Comparison of ENCODE assay signal across 10 cellular contexts in genomic region chr10:96743988-96744585, GRCh38. TPM values are rescaled to one million over a fixed set of nuclear protein-coding genes. Genes with fewer than 3 reads are reported as not detected.
A peak's percentile ranks its signal among the peaks of the same experiment; 100 is the strongest.
DNase-seq lines count a peak whose midpoint lies in the region; ATAC-seq and TF ChIP-seq lines count a peak whose summit lies in the region.
"Had no signal": no experiment of that assay in that cellular context is flagged by ENCODE, and none has a peak within 500 bp of the region (broad histone marks: within the 10 kb centered on the region; RNA-seq: fewer than 3 reads in every experiment).

No MANE protein-coding gene starts in this region.

- H3K4me1 ChIP-seq in HEK293 (ENCODE audit: control insufficient read depth, insufficient read depth, low read length) (no peaks in the 10 kb centered on the region), right lobe of liver (no peaks in the 10 kb centered on the region), colonic mucosa (peaks cover 6% of the 10 kb centered on the region)

- POLR2A ChIA-PET in HEK293 (lab: Yijun Ruan, JAX) = interaction anchor here (1.0 kb wide), 1 partner anchor 103 kb away, joined by 3 read pairs; no protein-coding TSS in a partner anchor
- POLR2A ChIA-PET in activated B cell treated with CpG ODN at 0.5 μM for 24 hours (lab: Charles Lee) = interaction anchor here (0.6 to 1.6 kb wide), 6 partner anchors 14 to 103 kb away, joined by 4 to 14 read pairs (median 8); no protein-coding TSS in a partner anchor

- CTCF ChIA-PET in HEK293 (lab: Yijun Ruan, JAX) (interaction anchor here (0.5 to 2.2 kb wide), 9 partner anchors 16 to 329 kb away, joined by 3 to 12 read pairs (median 3); no protein-coding TSS in a partner anchor), activated B cell treated with CpG ODN at 0.5 μM for 24 hours (lab: Charles Lee) (interaction anchor here (0.6 to 4.6 kb wide), 9 partner anchors 19 to 200 kb away, joined by 3 to 70 read pairs (median 5); no protein-coding TSS in a partner anchor)

- H3K4me1 Mint-ChIP-seq in activated B cell treated with CpG ODN at 0.5 μM for 24 hours = peaks cover 73% of the 10 kb centered on the region

- H3K4me3 ChIP-seq in HEK293 (ENCODE audit: low read depth, low read length) (no peak overlapping the region), right lobe of liver (no peak overlapping the region), colonic mucosa (no peak overlapping the region)

- WGBS in right lobe of liver (ENCODE audit: insufficient coverage, low coverage, low lambda C conversion rate, missing lambda C conversion rate) = 38% methylated on average over 7 of the region's 7 CpGs

- H3K27ac Mint-ChIP-seq in activated B cell treated with CpG ODN at 0.5 μM for 24 hours = peak overlapping the region; percentile 77

- DNase-seq in CD1c-positive myeloid dendritic cell (ENCODE audit: extremely low spot score) (peak; percentile 51), activated B cell treated with CpG ODN at 0.5 μM for 24 hours (no peak), right lobe of liver (no peak), SW 1271 (lab: John Stamatoyannopoulos, UW) (no peak), colonic mucosa (no peak), GOT3 (lab: John Stamatoyannopoulos, UW) (no peak)
- DNase-seq: mammary epithelial cell, NCI-H226 had no signal

- H3K9ac ChIP-seq in colonic mucosa (ENCODE audit: low read depth in 2 of 2, low read length in 2 of 2) = no peak overlapping the region

- no peak overlapping the region for H3K4me3 Mint-ChIP-seq in activated B cell treated with CpG ODN at 0.5 μM for 24 hours

- no peaks in the 10 kb centered on the region for H3K36me3 Mint-ChIP-seq in activated B cell treated with CpG ODN at 0.5 μM for 24 hours (ENCODE audit: low read depth)

- TF ChIP-seq CTCF in HEK293 (tag by site-specific recombination; IDR thresholded peaks at IDR 0.05) = no peak
- no peak for TF ChIP-seq CTCF in activated B cell treated with CpG ODN at 0.5 μM for 24 hours (IDR thresholded peaks at IDR 0.05)
- TF ChIP-seq CTCF in right lobe of liver (IDR thresholded peaks at IDR 0.05) = peak; percentile 35 to 40 (median 38)
- no peak for TF ChIP-seq CTCF in colonic mucosa (IDR thresholded peaks at IDR 0.05)

- ATAC-seq in activated B cell treated with CpG ODN at 0.5 μM for 24 hours (ENCODE audit: low read depth) (no peak), right lobe of liver (peak; percentile 56 to 65 (median 61)), HG03139 (IDR thresholded peaks at IDR 0.05; ENCODE audit: unreplicated experiment) (no peak)

- H3K9me3 Mint-ChIP-seq in activated B cell treated with CpG ODN at 0.5 μM for 24 hours = no peaks in the 10 kb centered on the region

- no peak for TF ChIP-seq POLR2A in right lobe of liver (IDR thresholded peaks at IDR 0.05)

- H3K9me3 ChIP-seq in HEK293 (ENCODE audit: control insufficient read depth, insufficient read depth, low read depth, low read length) (no peaks in the 10 kb centered on the region), right lobe of liver (no peaks in the 10 kb centered on the region), colonic mucosa (no peaks in the 10 kb centered on the region)

- no peaks in the 10 kb centered on the region for H3K27me3 Mint-ChIP-seq in activated B cell treated with CpG ODN at 0.5 μM for 24 hours

- H3K36me3 ChIP-seq in HEK293 (ENCODE audit: control insufficient read depth in 2 of 2, insufficient read depth in 1 of 2, low read length in 2 of 2) (no peaks in the 10 kb centered on the region), right lobe of liver (no peaks in the 10 kb centered on the region), colonic mucosa (no peaks in the 10 kb centered on the region)

- H3K27ac ChIP-seq in HEK293 (ENCODE audit: extremely low read depth, low read depth, low read length) = no peak overlapping the region
- no peak overlapping the region for H3K27ac ChIP-seq in right lobe of liver
- no peak overlapping the region for H3K27ac ChIP-seq in colonic mucosa

- H3K27me3 ChIP-seq in right lobe of liver = no peaks in the 10 kb centered on the region
- H3K27me3 ChIP-seq in colonic mucosa = no peaks in the 10 kb centered on the region

- intact Hi-C loops in activated B cell treated with CpG ODN at 0.5 μM for 24 hours (cut with micrococcal nuclease) = loop anchor here (1.0 kb wide), 3 partner anchors 24 to 101 kb away; partner anchors contain the start of gene PIK3AP1
- intact Hi-C loops in right lobe of liver (cut with DNase I) = no loop called here
- intact Hi-C loops in colonic mucosa (cut with DNase I) = loop anchor here (10.0 kb wide), 1 partner anchor 349 kb away; no protein-coding TSS in a partner anchor

TF ChIP-seq in HEK293, 187 proteins besides CTCF, POLR2A, EP300 and RAD21:
- TF ChIP-seq ZNF248 (tag by site-specific recombination; IDR thresholded peaks at IDR 0.05) = no peak
- TF ChIP-seq MZF1 (tag by site-specific recombination; IDR thresholded peaks at IDR 0.05; ENCODE audit: borderline replicate concordance) = peak; percentile 33; the same call in 1 of the 2 replicates
- no peak for TF ChIP-seq ZNF302 (tag by site-specific recombination; IDR thresholded peaks at IDR 0.05; ENCODE audit: low read depth)
- peak; percentile 45; the same call in 1 of the 2 replicates for TF ChIP-seq ZNF654 (tag by site-specific recombination; IDR thresholded peaks at IDR 0.05; ENCODE audit: low read depth)
- no peak for TF ChIP-seq ZNF677 (tag by site-specific recombination; IDR thresholded peaks at IDR 0.05)
- TF ChIP-seq ZNF521 (tag by site-specific recombination; IDR thresholded peaks at IDR 0.05) = no peak
- TF ChIP-seq ZNF558 (tag by site-specific recombination; IDR thresholded peaks at IDR 0.05) = no peak
- no peak for TF ChIP-seq BCL6B (tag by site-specific recombination; IDR thresholded peaks at IDR 0.05)
- no peak for TF ChIP-seq ZNF148 (tag by site-specific recombination; IDR thresholded peaks at IDR 0.05; ENCODE audit: borderline replicate concordance)
- no peak for TF ChIP-seq TRIM28 (IDR thresholded peaks at IDR 0.05; ENCODE audit: borderline replicate concordance, low read length)
- no peak for TF ChIP-seq ZFP41 (tag by site-specific recombination; IDR thresholded peaks at IDR 0.05; ENCODE audit: borderline replicate concordance)
- TF ChIP-seq ZNF202 (tag by site-specific recombination; IDR thresholded peaks at IDR 0.05; ENCODE audit: borderline replicate concordance) = no peak

RNA-seq across cellular contexts. Expression of gene PIK3AP1, which starts 23.8 kb away (rescaled TPM):
- 156 and 157 TPM in 2 replicates for total RNA-seq in activated B cell treated with CpG ODN at 0.5 μM for 24 hours
- total RNA-seq in right lobe of liver = 100 to 1,000 TPM in 4 of 6 experiments, 10 to 100 TPM in 2; 36.2 to 197 (median 141) TPM
- total RNA-seq in colonic mucosa = 10 to 100 TPM; 10.9 to 12.4 TPM

Comparison
In these comparisons a context has a peak if more than half of its experiments do, and no peak if none do; other contexts are left out.
1. CTCF ChIP-seq: peak in right lobe of liver (4 of 4); none in HEK293 (single experiment), activated B cell treated with CpG ODN at 0.5 μM for 24 hours (single experiment) and colonic mucosa (single experiment).
2. ATAC-seq: peak in right lobe of liver (4 of 4); none in activated B cell treated with CpG ODN at 0.5 μM for 24 hours (single experiment) and HG03139 (single experiment).
3. intact Hi-C loops: an anchor here in activated B cell treated with CpG ODN at 0.5 μM for 24 hours (1.0 kb wide) and colonic mucosa (10.0 kb wide); none called in right lobe of liver.